ENCODE assay signal across 1 cellular context in the genomic region with DNA sequence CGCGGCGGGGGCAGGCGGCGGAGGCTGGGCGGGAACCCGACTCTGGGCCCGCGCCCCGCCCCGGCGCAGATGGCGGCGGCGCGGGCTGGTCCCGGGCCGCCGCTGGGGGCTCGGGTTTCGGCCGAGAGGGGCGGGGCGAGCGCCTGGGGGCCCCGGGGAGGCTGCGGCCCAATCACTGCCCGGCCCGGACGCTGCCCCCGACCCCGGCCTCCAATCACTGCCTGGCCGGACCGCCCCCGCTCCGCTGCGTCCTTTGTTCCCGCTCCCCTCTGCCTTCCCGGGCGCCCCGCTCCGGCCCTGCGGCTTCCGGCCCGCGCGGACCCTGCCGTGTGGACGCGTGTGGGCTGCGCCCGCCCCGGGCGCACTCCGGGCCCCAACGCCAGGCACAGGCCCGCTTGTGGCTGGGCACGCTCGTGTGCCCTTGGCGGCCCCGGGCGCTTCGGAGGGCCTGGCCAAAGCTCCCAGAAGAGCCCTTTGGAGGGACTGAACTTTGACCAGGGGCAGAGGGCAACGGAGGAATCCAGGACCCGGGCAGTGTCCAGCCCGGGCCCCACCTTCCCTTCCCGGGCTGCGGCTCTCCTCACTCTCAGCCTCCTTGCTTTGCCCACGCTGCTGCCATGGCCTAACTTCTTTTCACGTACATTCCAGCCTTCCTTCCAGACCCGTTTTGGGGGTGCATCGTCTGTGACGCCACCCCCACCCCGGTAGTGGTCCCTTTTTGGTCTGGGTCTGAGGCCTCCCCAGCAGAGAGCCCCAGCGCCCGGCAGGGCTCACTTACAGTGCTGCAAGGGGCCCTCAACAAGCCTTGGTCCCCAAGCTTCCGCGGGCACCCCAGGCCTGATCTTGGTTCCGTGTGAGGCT.
TF ChIP-seq lines count a peak whose summit lies in the region.

No MANE protein-coding gene starts in this region.

TF ChIP-seq in WTC11, 78 proteins besides CTCF, POLR2A, EP300 and RAD21 (continued from another document):
- TF ChIP-seq, protein P1, sequence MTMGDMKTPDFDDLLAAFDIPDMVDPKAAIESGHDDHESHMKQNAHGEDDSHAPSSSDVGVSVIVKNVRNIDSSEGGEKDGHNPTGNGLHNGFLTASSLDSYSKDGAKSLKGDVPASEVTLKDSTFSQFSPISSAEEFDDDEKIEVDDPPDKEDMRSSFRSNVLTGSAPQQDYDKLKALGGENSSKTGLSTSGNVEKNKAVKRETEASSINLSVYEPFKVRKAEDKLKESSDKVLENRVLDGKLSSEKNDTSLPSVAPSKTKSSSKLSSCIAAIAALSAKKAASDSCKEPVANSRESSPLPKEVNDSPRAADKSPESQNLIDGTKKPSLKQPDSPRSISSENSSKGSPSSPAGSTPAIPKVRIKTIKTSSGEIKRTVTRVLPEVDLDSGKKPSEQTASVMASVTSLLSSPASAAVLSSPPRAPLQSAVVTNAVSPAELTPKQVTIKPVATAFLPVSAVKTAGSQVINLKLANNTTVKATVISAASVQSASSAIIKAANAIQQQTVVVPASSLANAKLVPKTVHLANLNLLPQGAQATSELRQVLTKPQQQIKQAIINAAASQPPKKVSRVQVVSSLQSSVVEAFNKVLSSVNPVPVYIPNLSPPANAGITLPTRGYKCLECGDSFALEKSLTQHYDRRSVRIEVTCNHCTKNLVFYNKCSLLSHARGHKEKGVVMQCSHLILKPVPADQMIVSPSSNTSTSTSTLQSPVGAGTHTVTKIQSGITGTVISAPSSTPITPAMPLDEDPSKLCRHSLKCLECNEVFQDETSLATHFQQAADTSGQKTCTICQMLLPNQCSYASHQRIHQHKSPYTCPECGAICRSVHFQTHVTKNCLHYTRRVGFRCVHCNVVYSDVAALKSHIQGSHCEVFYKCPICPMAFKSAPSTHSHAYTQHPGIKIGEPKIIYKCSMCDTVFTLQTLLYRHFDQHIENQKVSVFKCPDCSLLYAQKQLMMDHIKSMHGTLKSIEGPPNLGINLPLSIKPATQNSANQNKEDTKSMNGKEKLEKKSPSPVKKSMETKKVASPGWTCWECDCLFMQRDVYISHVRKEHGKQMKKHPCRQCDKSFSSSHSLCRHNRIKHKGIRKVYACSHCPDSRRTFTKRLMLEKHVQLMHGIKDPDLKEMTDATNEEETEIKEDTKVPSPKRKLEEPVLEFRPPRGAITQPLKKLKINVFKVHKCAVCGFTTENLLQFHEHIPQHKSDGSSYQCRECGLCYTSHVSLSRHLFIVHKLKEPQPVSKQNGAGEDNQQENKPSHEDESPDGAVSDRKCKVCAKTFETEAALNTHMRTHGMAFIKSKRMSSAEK (CRISPR knock-in tag; IDR thresholded peaks at IDR 0.05; ENCODE audit: borderline replicate concordance) = no peak
- TF ChIP-seq KAT7 (CRISPR knock-in tag; IDR thresholded peaks at IDR 0.05; ENCODE audit: borderline replicate concordance) (0 out of 2 replicates have a peak, but pooled peaks have one; percentile 84), ZNF232 (CRISPR knock-in tag; IDR thresholded peaks at IDR 0.05) (0 out of 2 replicates have a peak, but pooled peaks have one; percentile 5), MXD4 (CRISPR knock-in tag; IDR thresholded peaks at IDR 0.05; ENCODE audit: borderline replicate concordance) (no peak), ZNF671 (CRISPR knock-in tag; IDR thresholded peaks at IDR 0.05) (no peak), NR2C2 (CRISPR knock-in tag; IDR thresholded peaks at IDR 0.05) (peak; percentile 42; the same call in 1 of the 2 replicates), ETV6 (CRISPR knock-in tag; IDR thresholded peaks at IDR 0.05) (peak; percentile 87; the same call in 1 of the 2 replicates), HMGA2 (CRISPR knock-in tag; IDR thresholded peaks at IDR 0.05) (no peak), SP1 (CRISPR knock-in tag; conservative IDR thresholded peaks at IDR 0.05) (peak; percentile 76), ZNF263 (CRISPR knock-in tag; IDR thresholded peaks at IDR 0.05; ENCODE audit: low read depth) (no peak), GRHL2 (CRISPR knock-in tag; IDR thresholded peaks at IDR 0.05; ENCODE audit: insufficient replicate concordance, severe bottlenecking) (no peak)
- TF ChIP-seq, protein P2, sequence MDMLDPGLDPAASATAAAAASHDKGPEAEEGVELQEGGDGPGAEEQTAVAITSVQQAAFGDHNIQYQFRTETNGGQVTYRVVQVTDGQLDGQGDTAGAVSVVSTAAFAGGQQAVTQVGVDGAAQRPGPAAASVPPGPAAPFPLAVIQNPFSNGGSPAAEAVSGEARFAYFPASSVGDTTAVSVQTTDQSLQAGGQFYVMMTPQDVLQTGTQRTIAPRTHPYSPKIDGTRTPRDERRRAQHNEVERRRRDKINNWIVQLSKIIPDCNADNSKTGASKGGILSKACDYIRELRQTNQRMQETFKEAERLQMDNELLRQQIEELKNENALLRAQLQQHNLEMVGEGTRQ (CRISPR knock-in tag; IDR thresholded peaks at IDR 0.05) = no peak
- TF ChIP-seq, protein P3, sequence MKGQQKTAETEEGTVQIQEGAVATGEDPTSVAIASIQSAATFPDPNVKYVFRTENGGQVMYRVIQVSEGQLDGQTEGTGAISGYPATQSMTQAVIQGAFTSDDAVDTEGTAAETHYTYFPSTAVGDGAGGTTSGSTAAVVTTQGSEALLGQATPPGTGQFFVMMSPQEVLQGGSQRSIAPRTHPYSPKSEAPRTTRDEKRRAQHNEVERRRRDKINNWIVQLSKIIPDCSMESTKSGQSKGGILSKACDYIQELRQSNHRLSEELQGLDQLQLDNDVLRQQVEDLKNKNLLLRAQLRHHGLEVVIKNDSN (CRISPR knock-in tag; IDR thresholded peaks at IDR 0.05) = 0 out of 2 replicates have a peak, but pooled peaks have one; percentile 32
- TF ChIP-seq, protein P4, sequence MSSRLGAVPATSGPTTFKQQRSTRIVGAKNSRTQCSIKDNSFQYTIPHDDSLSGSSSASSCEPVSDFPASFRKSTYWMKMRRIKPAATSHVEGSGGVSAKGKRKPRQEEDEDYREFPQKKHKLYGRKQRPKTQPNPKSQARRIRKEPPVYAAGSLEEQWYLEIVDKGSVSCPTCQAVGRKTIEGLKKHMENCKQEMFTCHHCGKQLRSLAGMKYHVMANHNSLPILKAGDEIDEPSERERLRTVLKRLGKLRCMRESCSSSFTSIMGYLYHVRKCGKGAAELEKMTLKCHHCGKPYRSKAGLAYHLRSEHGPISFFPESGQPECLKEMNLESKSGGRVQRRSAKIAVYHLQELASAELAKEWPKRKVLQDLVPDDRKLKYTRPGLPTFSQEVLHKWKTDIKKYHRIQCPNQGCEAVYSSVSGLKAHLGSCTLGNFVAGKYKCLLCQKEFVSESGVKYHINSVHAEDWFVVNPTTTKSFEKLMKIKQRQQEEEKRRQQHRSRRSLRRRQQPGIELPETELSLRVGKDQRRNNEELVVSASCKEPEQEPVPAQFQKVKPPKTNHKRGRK (CRISPR knock-in tag; IDR thresholded peaks at IDR 0.05; ENCODE audit: borderline replicate concordance) = no peak
